18 cellular contexts compared by ENCODE assay signal in the genomic region with DNA sequence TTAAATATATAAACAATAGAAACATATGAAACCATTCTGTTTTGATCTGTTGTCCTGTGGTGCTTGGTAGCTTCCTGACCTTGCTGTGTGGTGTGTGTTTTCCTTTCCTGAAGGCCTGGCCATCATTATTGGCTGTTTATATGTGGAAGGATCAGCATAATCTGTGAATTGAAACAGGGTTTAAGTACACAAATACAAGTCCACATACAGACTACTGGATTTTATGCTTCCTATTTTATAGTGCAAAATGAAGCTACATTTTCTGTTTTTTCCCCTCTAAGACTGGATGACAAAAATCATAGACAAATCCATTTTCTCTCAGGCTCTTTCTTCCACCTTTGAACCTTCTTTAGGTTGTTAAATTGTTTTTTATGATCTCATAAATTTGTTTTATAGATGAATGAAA. TPM values are rescaled to one million over a fixed set of nuclear protein-coding genes. Genes with fewer than 3 reads are reported as not detected.
DNase-seq lines count a peak whose midpoint lies in the region; ATAC-seq and TF ChIP-seq lines count a peak whose summit lies in the region.
"Had no signal": no experiment of that assay in that cellular context is flagged by ENCODE, and none has a peak within 500 bp of the region (broad histone marks: within the 10 kb centered on the region; RNA-seq: fewer than 3 reads in every experiment).

No MANE protein-coding gene starts in this region.

- no TSS peak for BruUV-seq in A673 (replicated peaks; lab: Mats Ljungman, UMichigan)

- DNase-seq in A673 (ENCODE audit: low spot score) (no peak), SK-N-MC (ENCODE audit: low read depth, low spot score) (no peak), cerebellar cortex (ENCODE audit: low spot score) (no peak), NCI-H1048 (lab: John Stamatoyannopoulos, UW) (no peak), Peyer's patch (no peak)
- DNase-seq: activated effector memory CD4-positive, alpha-beta T cell treated with Interleukin-2 at 50 U/mL for 16 hours; amygdala; COR-L47; kidney; stimulated activated naive B cell treated with anti-CD40 and anti-IgM and Interleukin-4, amounts not matched to agents 10 μg/mL and 1 μg/mL and 100 μg/mL, for 72 hours; upper lobe of right lung had no signal

- H3K4me3 ChIP-seq in A673 (ENCODE audit: low read depth, low read length, poor library complexity, severe bottlenecking) (peak overlapping the region; percentile 56), HEK293 (ENCODE audit: low read depth, low read length) (peak overlapping the region; percentile 80), SK-N-MC (peak overlapping the region; percentile 89), iPS-20b (ENCODE audit: low read length) (peak overlapping the region; percentile 90), Peyer's patch (no peak overlapping the region)
- H3K4me3 ChIP-seq: upper lobe of right lung had no signal

- H3K9me3 ChIP-seq in A673 (ENCODE audit: low read depth, low read length, poor library complexity, severe bottlenecking) (no peaks in the 10 kb centered on the region), HEK293 (ENCODE audit: control insufficient read depth, insufficient read depth, low read depth, low read length) (no peaks in the 10 kb centered on the region), SK-N-MC (ENCODE audit: low read depth, low read length) (no peaks in the 10 kb centered on the region), iPS-20b (ENCODE audit: insufficient read depth, low read depth, low read length) (no peaks in the 10 kb centered on the region), Peyer's patch (no peaks in the 10 kb centered on the region)
- H3K9me3 ChIP-seq: upper lobe of right lung had no signal

- H3K4me1 ChIP-seq in A673 (ENCODE audit: insufficient read depth, low read length, poor library complexity, severe bottlenecking) = peaks cover 10% of the 10 kb centered on the region
- H3K4me1 ChIP-seq in HEK293 (ENCODE audit: control insufficient read depth, insufficient read depth, low read length) = peaks cover 3% of the 10 kb centered on the region; the same call in 1 of the 2 replicates
- peaks cover 14% of the 10 kb centered on the region; the same call in 1 of the 2 replicates for H3K4me1 ChIP-seq in iPS-20b (ENCODE audit: insufficient read depth, low read length)
- H3K4me1 ChIP-seq in Peyer's patch = no peaks in the 10 kb centered on the region
- H3K4me1 ChIP-seq: upper lobe of right lung had no signal

- intact Hi-C loops in A673 (cut with micrococcal nuclease; ENCODE audit: unreplicated experiment) = no loop called here

- no peak for ATAC-seq in HG03439 (IDR thresholded peaks at IDR 0.05; ENCODE audit: unreplicated experiment)
- ATAC-seq: stimulated activated naive B cell treated with anti-CD40 and anti-IgM and Interleukin-4, amounts not matched to agents 10 μg/mL and 1 μg/mL and 100 μg/mL, for 72 hours; upper lobe of right lung had no signal

- H3K27ac ChIP-seq in A673 (ENCODE audit: low read depth, low read length, poor library complexity, severe bottlenecking) (no peak overlapping the region), HEK293 (ENCODE audit: extremely low read depth, low read depth, low read length) (no peak overlapping the region), SK-N-MC (no peak overlapping the region), iPS-20b (ENCODE audit: low read length) (peak overlapping the region; percentile 96), Peyer's patch (no peak overlapping the region)
- H3K27ac ChIP-seq: RWPE1, upper lobe of right lung had no signal

- TF ChIP-seq CTCF in A673 (conservative IDR thresholded peaks at IDR 0.05; ENCODE audit: low read depth, low read length) (no peak), HEK293 (tag by site-specific recombination; IDR thresholded peaks at IDR 0.05) (no peak), Peyer's patch (IDR thresholded peaks at IDR 0.05) (no peak)

- H3K27me3 ChIP-seq in A673 (replicated peaks; ENCODE audit: insufficient read depth, low read depth, low read length, poor library complexity) = peaks cover 31% of the 10 kb centered on the region
- no peaks in the 10 kb centered on the region for H3K27me3 ChIP-seq in iPS-20b (ENCODE audit: insufficient read depth, low read length)
- peaks cover 0 to 21% of the 10 kb centered on the region in 2 donors for H3K27me3 ChIP-seq in Peyer's patch

- POLR2A ChIA-PET in A673 (lab: Charles Lee; ENCODE audit: low non-redundant PET) = no interaction called here
- POLR2A ChIA-PET in HEK293 (lab: Yijun Ruan, JAX) = no interaction called here

- CTCF ChIA-PET in A673 (lab: Charles Lee) (no interaction called here), HEK293 (lab: Yijun Ruan, JAX) (interaction anchor here (0.6 to 7.2 kb wide), 5 partner anchors 10 to 118 kb away, joined by 3 to 41 read pairs (median 3); no protein-coding TSS in a partner anchor)

- no peaks in the 10 kb centered on the region for H3K36me3 ChIP-seq in A673 (ENCODE audit: insufficient read depth, low read length, poor library complexity, severe bottlenecking)
- H3K36me3 ChIP-seq in HEK293 (ENCODE audit: control insufficient read depth in 2 of 2, insufficient read depth in 1 of 2, low read length in 2 of 2) = peaks cover 0 to 3% of the 10 kb centered on the region in 2 experiments; a peak in 2 of 3 replicates
- peaks cover 24% of the 10 kb centered on the region for H3K36me3 ChIP-seq in SK-N-MC (ENCODE audit: insufficient read depth, low read length)
- peaks cover 25% of the 10 kb centered on the region for H3K36me3 ChIP-seq in iPS-20b (ENCODE audit: insufficient read depth, low read depth, low read length)
- H3K36me3 ChIP-seq in Peyer's patch = no peaks in the 10 kb centered on the region
- H3K36me3 ChIP-seq: upper lobe of right lung had no signal

- H3K9ac ChIP-seq in SK-N-MC (ENCODE audit: insufficient read length) = peak overlapping the region; percentile 96
- H3K9ac ChIP-seq in iPS-20b (ENCODE audit: low read depth, low read length) = peak overlapping the region; percentile 93

- TF ChIP-seq POLR2A in Peyer's patch (IDR thresholded peaks at IDR 0.05) = no peak

TF ChIP-seq in HEK293, 187 proteins besides CTCF, POLR2A, EP300 and RAD21:
- peak; percentile 88 for TF ChIP-seq OSR2 (tag by site-specific recombination; IDR thresholded peaks at IDR 0.05)
- TF ChIP-seq, protein P1, sequence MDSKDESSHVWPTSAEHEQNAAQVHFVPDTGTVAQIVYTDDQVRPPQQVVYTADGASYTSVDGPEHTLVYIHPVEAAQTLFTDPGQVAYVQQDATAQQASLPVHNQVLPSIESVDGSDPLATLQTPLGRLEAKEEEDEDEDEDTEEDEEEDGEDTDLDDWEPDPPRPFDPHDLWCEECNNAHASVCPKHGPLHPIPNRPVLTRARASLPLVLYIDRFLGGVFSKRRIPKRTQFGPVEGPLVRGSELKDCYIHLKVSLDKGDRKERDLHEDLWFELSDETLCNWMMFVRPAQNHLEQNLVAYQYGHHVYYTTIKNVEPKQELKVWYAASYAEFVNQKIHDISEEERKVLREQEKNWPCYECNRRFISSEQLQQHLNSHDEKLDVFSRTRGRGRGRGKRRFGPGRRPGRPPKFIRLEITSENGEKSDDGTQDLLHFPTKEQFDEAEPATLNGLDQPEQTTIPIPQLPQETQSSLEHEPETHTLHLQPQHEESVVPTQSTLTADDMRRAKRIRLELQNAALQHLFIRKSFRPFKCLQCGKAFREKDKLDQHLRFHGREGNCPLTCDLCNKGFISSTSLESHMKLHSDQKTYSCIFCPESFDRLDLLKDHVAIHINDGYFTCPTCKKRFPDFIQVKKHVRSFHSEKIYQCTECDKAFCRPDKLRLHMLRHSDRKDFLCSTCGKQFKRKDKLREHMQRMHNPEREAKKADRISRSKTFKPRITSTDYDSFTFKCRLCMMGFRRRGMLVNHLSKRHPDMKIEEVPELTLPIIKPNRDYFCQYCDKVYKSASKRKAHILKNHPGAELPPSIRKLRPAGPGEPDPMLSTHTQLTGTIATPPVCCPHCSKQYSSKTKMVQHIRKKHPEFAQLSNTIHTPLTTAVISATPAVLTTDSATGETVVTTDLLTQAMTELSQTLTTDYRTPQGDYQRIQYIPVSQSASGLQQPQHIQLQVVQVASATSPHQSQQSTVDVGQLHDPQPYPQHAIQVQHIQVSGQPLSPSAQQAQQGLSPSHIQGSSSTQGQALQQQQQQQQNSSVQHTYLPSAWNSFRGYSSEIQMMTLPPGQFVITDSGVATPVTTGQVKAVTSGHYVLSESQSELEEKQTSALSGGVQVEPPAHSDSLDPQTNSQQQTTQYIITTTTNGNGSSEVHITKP (tag by site-specific recombination; IDR thresholded peaks at IDR 0.05) = 0 out of 2 replicates have a peak, but pooled peaks have one; percentile 30
- peak; percentile 30; the same call in 1 of the 2 replicates for TF ChIP-seq IKZF3 (tag by site-specific recombination; IDR thresholded peaks at IDR 0.05)
- 0 out of 2 replicates have a peak, but pooled peaks have one; percentile 16 for TF ChIP-seq TCF7L2 (IDR thresholded peaks at IDR 0.05; ENCODE audit: borderline replicate concordance, low read depth, low read length)
- TF ChIP-seq, protein P2, sequence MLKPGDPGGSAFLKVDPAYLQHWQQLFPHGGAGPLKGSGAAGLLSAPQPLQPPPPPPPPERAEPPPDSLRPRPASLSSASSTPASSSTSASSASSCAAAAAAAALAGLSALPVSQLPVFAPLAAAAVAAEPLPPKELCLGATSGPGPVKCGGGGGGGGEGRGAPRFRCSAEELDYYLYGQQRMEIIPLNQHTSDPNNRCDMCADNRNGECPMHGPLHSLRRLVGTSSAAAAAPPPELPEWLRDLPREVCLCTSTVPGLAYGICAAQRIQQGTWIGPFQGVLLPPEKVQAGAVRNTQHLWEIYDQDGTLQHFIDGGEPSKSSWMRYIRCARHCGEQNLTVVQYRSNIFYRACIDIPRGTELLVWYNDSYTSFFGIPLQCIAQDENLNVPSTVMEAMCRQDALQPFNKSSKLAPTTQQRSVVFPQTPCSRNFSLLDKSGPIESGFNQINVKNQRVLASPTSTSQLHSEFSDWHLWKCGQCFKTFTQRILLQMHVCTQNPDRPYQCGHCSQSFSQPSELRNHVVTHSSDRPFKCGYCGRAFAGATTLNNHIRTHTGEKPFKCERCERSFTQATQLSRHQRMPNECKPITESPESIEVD (tag by site-specific recombination; IDR thresholded peaks at IDR 0.05) = peak; percentile 88
- TF ChIP-seq, protein P3, sequence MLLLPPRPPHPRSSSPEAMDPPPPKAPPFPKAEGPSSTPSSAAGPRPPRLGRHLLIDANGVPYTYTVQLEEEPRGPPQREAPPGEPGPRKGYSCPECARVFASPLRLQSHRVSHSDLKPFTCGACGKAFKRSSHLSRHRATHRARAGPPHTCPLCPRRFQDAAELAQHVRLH (tag by site-specific recombination; IDR thresholded peaks at IDR 0.05) = no peak

RNA-seq across cellular contexts. Expression of a gene that starts 2.5 kb away (rescaled TPM):
- total RNA-seq in A673 (2021) (21.6 and 21.7 TPM in 2 replicates), Peyer's patch (not detected)
- total RNA-seq: kidney; mesenteric fat pad; osteoblast; T-helper 1 cell treated with Interleukin-12 subunit alpha and Interleukin-12 subunit beta and Interleukin-4 antibody, amounts not matched to agents 30 ng/mL and 1 ng/mL, for 36 hours; upper lobe of right lung had no signal

Comparison
In these comparisons a context has a peak if more than half of its experiments do, and no peak if none do; other contexts are left out.
1. H3K4me3 ChIP-seq: peak in A673 (single experiment), HEK293 (single experiment), SK-N-MC (single experiment) and iPS-20b (single experiment); none in Peyer's patch (0 of 4).
2. RNA of a gene that starts 2.5 kb away (total RNA-seq): 21.6 to 21.7 TPM in A673; not detected in Peyer's patch; every median in the first group is over 10 times any median in the second.